8 cellular contexts compared by ENCODE assay signal in genomic region chr17:1736348-1737281, GRCh38. TPM values are rescaled to one million over a fixed set of nuclear protein-coding genes. Genes with fewer than 3 reads are reported as not detected.
DNase-seq lines count a peak whose midpoint lies in the region; ATAC-seq, FAIRE-seq and TF ChIP-seq lines count a peak whose summit lies in the region.

No MANE protein-coding gene starts in this region.

- H3K9me3 ChIP-seq in GM12878 (replicated peaks; ENCODE audit: control insufficient read depth, insufficient read depth, low read length) = no peaks in the 10 kb centered on the region

- H3K4me1 ChIP-seq in GM12878 (ENCODE audit: control insufficient read depth, insufficient read depth, low read length) = peaks cover 22% of the 10 kb centered on the region

- no peaks in the 10 kb centered on the region; a peak in 1 of 4 replicates for H3K36me3 ChIP-seq in GM12878 (ENCODE audit: control insufficient read depth in 2 of 2, insufficient read depth in 2 of 2, low read length in 1 of 2)

- H3K36me3 Mint-ChIP-seq in type B pancreatic cell = no peaks in the 10 kb centered on the region

- TF ChIP-seq RAD21 in GM12878 (IDR thresholded peaks at IDR 0.05; ENCODE audit: insufficient read depth, low read depth, low read length) = 0 out of 2 replicates have a peak, but pooled peaks have one; percentile 11

- H2AFZ ChIP-seq in GM12878 (ENCODE audit: control insufficient read depth, low read depth, low read length) = no peak overlapping the region; the same call in 1 of the 2 replicates

- POLR2A ChIA-PET in GM12878 (lab: Charles Lee) = interaction anchor here (0.6 to 2.7 kb wide), 9 partner anchors 10 to 87 kb away, joined by 3 to 16 read pairs (median 4); partner anchors contain the start of genes RILP and WDR81

- SMC1A ChIA-PET in GM12878 (lab: Charles Lee; ENCODE audit: uncharacterized antibody, unreplicated experiment) = interaction anchor here (0.6 to 2.1 kb wide), 12 partner anchors 10 to 129 kb away, joined by 3 to 15 read pairs (median 4); partner anchors contain the start of genes SERPINF1 and WDR81

- H3K27ac Mint-ChIP-seq in type B pancreatic cell = peak overlapping the region; percentile 59

- TF ChIP-seq CTCF in GM12878 (IDR thresholded peaks at IDR 0.05 in 2 of 3, conservative IDR thresholded peaks at IDR 0.05 in 1 of 3; ENCODE audit: control insufficient read depth in 2 of 3, extremely low read depth in 1 of 3, insufficient read depth in 1 of 3, low read depth in 3 of 3, low read length in 3 of 3) = no peak; a peak in 1 of 6 replicates
- TF ChIP-seq CTCF in type B pancreatic cell (conservative IDR thresholded peaks at IDR 0.05) = no peak

- H3K4me3 Mint-ChIP-seq in type B pancreatic cell = peak overlapping the region; percentile 12

- peak overlapping the region; percentile 74 for H3K27ac ChIP-seq in GM12878 (ENCODE audit: control insufficient read depth, insufficient read depth)

- no TSS peak for BruUV-seq in GM12878 (replicated peaks; lab: Mats Ljungman, UMichigan)

- H3K27me3 Mint-ChIP-seq in type B pancreatic cell = no peaks in the 10 kb centered on the region

- H3K4me3 ChIP-seq in GM12878 = peak overlapping the region; percentile 26; the same call in 1 of the 2 replicates

- no peaks in the 10 kb centered on the region for H4K20me1 ChIP-seq in GM12878 (ENCODE audit: control insufficient read depth, insufficient read depth)

- peak overlapping the region; percentile 41 for H3K9ac ChIP-seq in GM12878 (ENCODE audit: control insufficient read depth, insufficient read depth, low read length)

- no peaks in the 10 kb centered on the region for H3K9me3 Mint-ChIP-seq in type B pancreatic cell

- RAD21 ChIA-PET in GM12878 (lab: Charles Lee; ENCODE audit: unreplicated experiment) = interaction anchor here (0.6 to 2.2 kb wide), 11 partner anchors 15 to 302 kb away, joined by 3 to 24 read pairs (median 3); partner anchors contain the start of gene WDR81

- TF ChIP-seq EP300 in GM12878 (IDR thresholded peaks at IDR 0.05; ENCODE audit: borderline replicate concordance in 1 of 2, control insufficient read depth in 1 of 2, low read depth in 2 of 2, low read length in 2 of 2) = no peak; a peak in 1 of 4 replicates

- WGBS in GM12878 (ENCODE audit: insufficient coverage, insufficient replicate concordance, low lambda C conversion rate, missing lambda C conversion rate) = 58% methylated on average over 22 of the region's 25 CpGs

- no peaks in the 10 kb centered on the region for H3K79me2 ChIP-seq in GM12878 (ENCODE audit: control insufficient read depth, insufficient read depth, low read length)

- H3K27me3 ChIP-seq in GM12878 (replicated peaks in 1 of 2; ENCODE audit: control insufficient read depth in 2 of 2, insufficient read depth in 2 of 2, low read length in 1 of 2) = no peaks in the 10 kb centered on the region

- in situ Hi-C loops in GM12878 (cut with MboI) = no loop called here

- CTCF ChIA-PET in GM12878 (lab: Yijun Ruan, JAX) = interaction anchor here (0.7 to 1.9 kb wide), 8 partner anchors 12 to 554 kb away, joined by 3 to 13 read pairs (median 3); partner anchors contain the start of genes RPA1, SMYD4 and WDR81

- H3K4me1 Mint-ChIP-seq in type B pancreatic cell (ENCODE audit: unreplicated experiment) = no peaks in the 10 kb centered on the region

- peak; percentile 54 for FAIRE-seq in GM12878 (lab: Jason Lieb, UNC)

- peak overlapping the region; percentile 41 for H3K4me2 ChIP-seq in GM12878 (ENCODE audit: control insufficient read depth, insufficient read depth)

- TF ChIP-seq POLR2A in GM12878 (IDR thresholded peaks at IDR 0.05; ENCODE audit: low read depth, low read length) = peak; percentile 10; the same call in 1 of the 2 replicates

- peak; percentile 96 for DNase-seq in CD1c-positive myeloid dendritic cell (ENCODE audit: extremely low spot score)
- peak; percentile 65 for DNase-seq in LHCN-M2 (ENCODE audit: low read depth)
- DNase-seq in GM12878 (ENCODE audit: low read depth, low spot score) = no peak
- DNase-seq in left lobe of liver (ENCODE audit: low spot score) = peak; percentile 95
- DNase-seq in type B pancreatic cell (ENCODE audit: extremely low spot score, unreplicated experiment) = no peak
- DNase-seq in NCI-H1436 treated with DMSO at 0.1 percent for 48 hours (lab: John Stamatoyannopoulos, UW) = no peak
- DNase-seq in superior temporal gyrus (ENCODE audit: extremely low spot score) = no peak
- DNase-seq in DMS114 treated with DMSO at 0.1 percent for 48 hours (lab: John Stamatoyannopoulos, UW; ENCODE audit: unreplicated experiment) = no peak

- peak; percentile 92 for ATAC-seq in GM12878
- ATAC-seq in left lobe of liver = peak; percentile 80

- intact Hi-C loops in GM12878 (cut with micrococcal nuclease; ENCODE audit: unreplicated experiment) = no loop called here

RNA-seq across cellular contexts. Expression of gene SERPINF2, which starts 6.1 kb away (rescaled TPM):
- total RNA-seq in LHCN-M2 (2014; rRNA removed) (0.13 and 0.40 TPM in 2 replicates), GM12878 (2014; rRNA removed) (0.11 TPM in 1 of 2 replicates, not detected in the other), GM12878 (2014; rRNA removed; fragmentation: Illumina TruSeq; extraction: Trizol) (0.04 TPM in 1 of 2 replicates, not detected in the other), GM12878 (2021) (0.21 and 0.40 TPM in 2 replicates), left lobe of liver (1,138 TPM), type B pancreatic cell (ENCODE audit: low replicate concordance) (28.3 and 36.3 TPM in 2 replicates)
- 0.22 TPM for polyA plus RNA-seq in LHCN-M2 (2012)
- 0.20 and 0.46 TPM in 2 replicates for total RNA-seq in GM12878 (2013; cell fraction: nucleolus; rRNA removed)
- not detected for polyA plus RNA-seq in GM12878 (2011; ENCODE audit: low read depth)
- polyA plus RNA-seq in GM12878 (2011; rRNA removed) (0.14 TPM in 1 of 2 replicates, not detected in the other), GM12878 (2014; fragmentation: Illumina TruSeq; extraction: Trizol) (not detected in 2 replicates), GM12878 (2014; fragmentation: Nextera tagmentation; extraction: Ambion mirVana) (not detected), GM12878 (2014; rRNA removed) (0.03 TPM in 1 of 2 replicates, not detected in the other), GM12878 (2016; fragmentation: Nextera tagmentation; extraction: Ambion mirVana) (not detected)
- 0.20 and 0.25 TPM in 2 replicates for polyA plus RNA-seq in GM12878 (2011; cell fraction: cytosol; rRNA removed)
- polyA plus RNA-seq in GM12878 (2011; cell fraction: nucleus; rRNA removed) = 0.22 and 0.47 TPM in 2 replicates
- polyA plus RNA-seq in GM12878 (2012) = 0.10 and 0.19 TPM in 2 replicates
- not detected in 2 replicates for polyA minus RNA-seq in GM12878 (2011; rRNA and poly(A)+ RNA removed)
- 0.42 TPM in 1 of 2 replicates, not detected in the other for polyA minus RNA-seq in GM12878 (2011; cell fraction: cytosol; rRNA and poly(A)+ RNA removed)
- not detected in 2 replicates for polyA minus RNA-seq in GM12878 (2011; cell fraction: nucleus; rRNA and poly(A)+ RNA removed)

RNA-seq across cellular contexts. Expression of gene WDR81, which starts 12.1 kb away (rescaled TPM):
- total RNA-seq in LHCN-M2 (2014; rRNA removed) = 48.6 and 56.7 TPM in 2 replicates
- 20.6 TPM for polyA plus RNA-seq in LHCN-M2 (2012)
- 29.5 and 36.2 TPM in 2 replicates for total RNA-seq in GM12878 (2013; cell fraction: nucleolus; rRNA removed)
- total RNA-seq in GM12878 (2014; rRNA removed) = 15.1 and 16.0 TPM in 2 replicates
- 3.8 and 5.0 TPM in 2 replicates for total RNA-seq in GM12878 (2014; rRNA removed; fragmentation: Illumina TruSeq; extraction: Trizol)
- 19.0 and 22.4 TPM in 2 replicates for total RNA-seq in GM12878 (2021)
- polyA plus RNA-seq in GM12878 (2011; ENCODE audit: low read depth) = 3.5 TPM
- polyA plus RNA-seq in GM12878 (2011; rRNA removed) = 1.4 and 2.8 TPM in 2 replicates
- 5.4 and 7.4 TPM in 2 replicates for polyA plus RNA-seq in GM12878 (2011; cell fraction: cytosol; rRNA removed)
- polyA plus RNA-seq in GM12878 (2011; cell fraction: nucleus; rRNA removed) = 28.8 and 42.7 TPM in 2 replicates
- 9.2 and 10.0 TPM in 2 replicates for polyA plus RNA-seq in GM12878 (2012)
- 0.54 and 4.0 TPM in 2 replicates for polyA plus RNA-seq in GM12878 (2014; fragmentation: Illumina TruSeq; extraction: Trizol)
- under 1 TPM in 1 of 2 experiments, not detected in 1; 0.13 TPM for polyA plus RNA-seq in GM12878 (2014; fragmentation: Nextera tagmentation; extraction: Ambion mirVana)
- polyA plus RNA-seq in GM12878 (2014; rRNA removed) = 15.1 and 17.5 TPM in 2 replicates
- 1 to 10 TPM; 7.3 to 8.5 TPM for polyA plus RNA-seq in GM12878 (2016; fragmentation: Nextera tagmentation; extraction: Ambion mirVana)
- polyA minus RNA-seq in GM12878 (2011; rRNA and poly(A)+ RNA removed) = 5.9 and 14.0 TPM in 2 replicates
- polyA minus RNA-seq in GM12878 (2011; cell fraction: cytosol; rRNA and poly(A)+ RNA removed) = 8.1 and 11.9 TPM in 2 replicates
- polyA minus RNA-seq in GM12878 (2011; cell fraction: nucleus; rRNA and poly(A)+ RNA removed) = 9.6 and 18.9 TPM in 2 replicates
- total RNA-seq in left lobe of liver = 27.0 TPM
- total RNA-seq in type B pancreatic cell (ENCODE audit: low replicate concordance) = 14.5 and 16.0 TPM in 2 replicates

RNA-seq across cellular contexts. Expression of gene SERPINF1, which starts 25.2 kb away (rescaled TPM):
- total RNA-seq in LHCN-M2 (2014; rRNA removed) (424 and 815 TPM in 2 replicates), GM12878 (2014; rRNA removed) (2.3 and 6.3 TPM in 2 replicates), GM12878 (2014; rRNA removed; fragmentation: Illumina TruSeq; extraction: Trizol) (2.4 and 2.9 TPM in 2 replicates), GM12878 (2021) (3.0 and 3.4 TPM in 2 replicates), left lobe of liver (1,041 TPM), type B pancreatic cell (ENCODE audit: low replicate concordance) (9.6 and 98.8 TPM in 2 replicates)
- 67.8 TPM for polyA plus RNA-seq in LHCN-M2 (2012)
- 1.2 TPM in 1 of 2 replicates, not detected in the other for total RNA-seq in GM12878 (2013; cell fraction: nucleolus; rRNA removed)
- 1.8 TPM for polyA plus RNA-seq in GM12878 (2011; ENCODE audit: low read depth)
- polyA plus RNA-seq in GM12878 (2011; rRNA removed) (0.18 and 0.19 TPM in 2 replicates), GM12878 (2014; fragmentation: Illumina TruSeq; extraction: Trizol) (1.8 and 3.3 TPM in 2 replicates), GM12878 (2014; fragmentation: Nextera tagmentation; extraction: Ambion mirVana) (1 to 10 TPM; 1.7 to 1.9 TPM), GM12878 (2014; rRNA removed) (4.4 and 4.9 TPM in 2 replicates), GM12878 (2016; fragmentation: Nextera tagmentation; extraction: Ambion mirVana) (1 to 10 TPM; 4.5 to 5.5 TPM)
- polyA plus RNA-seq in GM12878 (2011; cell fraction: cytosol; rRNA removed) = 0.09 and 0.23 TPM in 2 replicates
- polyA plus RNA-seq in GM12878 (2011; cell fraction: nucleus; rRNA removed) = not detected in 2 replicates
- polyA plus RNA-seq in GM12878 (2012) = 2.6 and 2.8 TPM in 2 replicates
- 1.2 TPM in 1 of 2 replicates, not detected in the other for polyA minus RNA-seq in GM12878 (2011; rRNA and poly(A)+ RNA removed)
- not detected in 2 replicates for polyA minus RNA-seq in GM12878 (2011; cell fraction: cytosol; rRNA and poly(A)+ RNA removed)
- not detected in 2 replicates for polyA minus RNA-seq in GM12878 (2011; cell fraction: nucleus; rRNA and poly(A)+ RNA removed)

RNA-seq across cellular contexts. Expression of gene TLCD2, which starts 26.4 kb away (rescaled TPM):
- total RNA-seq in LHCN-M2 (2014; rRNA removed) (0.77 and 1.1 TPM in 2 replicates), GM12878 (2014; rRNA removed) (0.05 and 0.06 TPM in 2 replicates), GM12878 (2014; rRNA removed; fragmentation: Illumina TruSeq; extraction: Trizol) (0.04 and 0.05 TPM in 2 replicates), GM12878 (2021) (0.08 and 0.15 TPM in 2 replicates), left lobe of liver (4.2 TPM), type B pancreatic cell (ENCODE audit: low replicate concordance) (4.0 and 4.3 TPM in 2 replicates)
- 2.4 TPM for polyA plus RNA-seq in LHCN-M2 (2012)
- total RNA-seq in GM12878 (2013; cell fraction: nucleolus; rRNA removed) = 0.06 and 0.17 TPM in 2 replicates
- 0.04 TPM for polyA plus RNA-seq in GM12878 (2011; ENCODE audit: low read depth)
- polyA plus RNA-seq in GM12878 (2011; rRNA removed) (0.01 and 0.03 TPM in 2 replicates), GM12878 (2014; fragmentation: Illumina TruSeq; extraction: Trizol) (0.06 TPM in 1 of 2 replicates, not detected in the other), GM12878 (2014; fragmentation: Nextera tagmentation; extraction: Ambion mirVana) (under 1 TPM; 0.02 TPM), GM12878 (2014; rRNA removed) (0.11 and 0.13 TPM in 2 replicates), GM12878 (2016; fragmentation: Nextera tagmentation; extraction: Ambion mirVana) (not detected)
- not detected in 2 replicates for polyA plus RNA-seq in GM12878 (2011; cell fraction: cytosol; rRNA removed)
- 0.03 and 0.04 TPM in 2 replicates for polyA plus RNA-seq in GM12878 (2011; cell fraction: nucleus; rRNA removed)
- polyA plus RNA-seq in GM12878 (2012) = 0.10 and 0.11 TPM in 2 replicates
- 0.05 and 0.07 TPM in 2 replicates for polyA minus RNA-seq in GM12878 (2011; rRNA and poly(A)+ RNA removed)
- 0.21 TPM in 1 of 2 replicates, not detected in the other for polyA minus RNA-seq in GM12878 (2011; cell fraction: cytosol; rRNA and poly(A)+ RNA removed)
- polyA minus RNA-seq in GM12878 (2011; cell fraction: nucleus; rRNA and poly(A)+ RNA removed) = under 0.01 and 0.10 TPM in 2 replicates

RNA-seq across cellular contexts. Expression of gene PRPF8, which starts 51.9 kb away (rescaled TPM):
- total RNA-seq in LHCN-M2 (2014; rRNA removed) (82.9 and 108 TPM in 2 replicates), GM12878 (2014; rRNA removed) (119 and 157 TPM in 2 replicates), GM12878 (2014; rRNA removed; fragmentation: Illumina TruSeq; extraction: Trizol) (75.0 and 77.2 TPM in 2 replicates), GM12878 (2021) (313 and 337 TPM in 2 replicates), left lobe of liver (97.8 TPM), type B pancreatic cell (ENCODE audit: low replicate concordance) (277 and 321 TPM in 2 replicates)
- polyA plus RNA-seq in LHCN-M2 (2012) = 163 TPM
- 308 and 355 TPM in 2 replicates for total RNA-seq in GM12878 (2013; cell fraction: nucleolus; rRNA removed)
- 951 TPM for polyA plus RNA-seq in GM12878 (2011; ENCODE audit: low read depth)
- polyA plus RNA-seq in GM12878 (2011; rRNA removed) (45.4 and 156 TPM in 2 replicates), GM12878 (2014; fragmentation: Illumina TruSeq; extraction: Trizol) (193 and 227 TPM in 2 replicates), GM12878 (2014; fragmentation: Nextera tagmentation; extraction: Ambion mirVana) (100 to 1,000 TPM; 133 to 167 TPM), GM12878 (2014; rRNA removed) (123 and 163 TPM in 2 replicates), GM12878 (2016; fragmentation: Nextera tagmentation; extraction: Ambion mirVana) (100 to 1,000 TPM; 224 to 238 TPM)
- polyA plus RNA-seq in GM12878 (2011; cell fraction: cytosol; rRNA removed) = 122 and 145 TPM in 2 replicates
- polyA plus RNA-seq in GM12878 (2011; cell fraction: nucleus; rRNA removed) = 325 and 335 TPM in 2 replicates
- polyA plus RNA-seq in GM12878 (2012) = 137 and 153 TPM in 2 replicates
- 229 and 378 TPM in 2 replicates for polyA minus RNA-seq in GM12878 (2011; rRNA and poly(A)+ RNA removed)
- polyA minus RNA-seq in GM12878 (2011; cell fraction: cytosol; rRNA and poly(A)+ RNA removed) = 198 and 260 TPM in 2 replicates
- 124 and 187 TPM in 2 replicates for polyA minus RNA-seq in GM12878 (2011; cell fraction: nucleus; rRNA and poly(A)+ RNA removed)

Comparison
In these comparisons a context has a peak if more than half of its experiments do, and no peak if none do; other contexts are left out.
1. DNase-seq: peak in CD1c-positive myeloid dendritic cell (single experiment), LHCN-M2 (single experiment) and left lobe of liver (single experiment); none in GM12878 (single experiment), type B pancreatic cell (single experiment), NCI-H1436 treated with DMSO at 0.1 percent for 48 hours (single experiment), superior temporal gyrus (single experiment) and DMS114 treated with DMSO at 0.1 percent for 48 hours (single experiment).
2. RNA of gene SERPINF2, which starts 6.1 kb away (total RNA-seq): 1,138 TPM in left lobe of liver (single experiment); 28.3 to 36.3 TPM in type B pancreatic cell, 0.13 to 0.40 TPM in LHCN-M2 and 0.04 to 0.46 TPM in GM12878; every median in the first group is over 10 times any median in the second.